Comparison of ENCODE assay signal across 8 cellular contexts in the genomic region with DNA sequence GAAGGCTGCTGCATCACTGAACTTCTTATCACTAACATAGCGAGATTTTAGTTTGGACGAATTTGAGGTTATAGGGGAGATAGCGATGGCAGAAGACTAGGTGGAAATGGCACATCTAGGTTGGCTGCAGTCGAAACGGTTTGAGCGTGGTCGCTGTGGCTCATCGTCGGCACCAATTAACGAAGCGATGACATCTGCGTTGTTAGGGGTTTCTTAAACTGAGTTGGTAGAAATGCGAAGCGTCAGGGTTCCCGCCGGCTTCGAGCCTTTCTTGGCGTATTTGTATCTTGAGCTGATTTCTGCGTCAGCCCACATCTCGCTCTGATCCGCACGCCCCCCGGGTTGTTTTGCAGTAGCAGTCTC. TPM values are rescaled to one million over a fixed set of nuclear protein-coding genes. Genes with fewer than 3 reads are reported as not detected.
DNase-seq lines count a peak whose midpoint lies in the region; ATAC-seq and TF ChIP-seq lines count a peak whose summit lies in the region.

No MANE protein-coding gene starts in this region.

- H3K9ac ChIP-seq in skeletal muscle tissue (ENCODE audit: low read depth in 1 of 3, low read length in 3 of 3) = peak overlapping the region; percentile 94 to 99 (median 97)

- DNase-seq in Peyer's patch = peak; percentile 39 to 62 (median 54)
- peak; percentile 3 for DNase-seq in activated naive CD8-positive, alpha-beta T cell treated with anti-CD3 and anti-CD28 coated beads, Interleukin-2, amount 50 U/mL, for 16 hours (ENCODE audit: low read depth, low spot score)
- peak in 26 of 51 donors; percentile 6 to 65 (median 35) for DNase-seq in hypothalamus (lab: John Stamatoyannopoulos, UW)
- DNase-seq in NAMALWA (ENCODE audit: low spot score) = no peak

- peak overlapping the region; percentile 84 for H3K4me3 ChIP-seq in ACC112 (ENCODE audit: low read depth, low read length)
- peak overlapping the region; percentile 81 to 99 (median 93) for H3K4me3 ChIP-seq in Peyer's patch
- H3K4me3 ChIP-seq in skeletal muscle tissue (ENCODE audit: low read length in 3 of 3) = peak overlapping the region; percentile 88 to 100 (median 97)

- ATAC-seq in GM18517 (IDR thresholded peaks at IDR 0.05; ENCODE audit: unreplicated experiment) (peak; percentile 25), HG03064 (IDR thresholded peaks at IDR 0.05; ENCODE audit: low read depth, unreplicated experiment) (peak; percentile 12)

- H3K4me1 ChIP-seq in ACC112 (ENCODE audit: control insufficient read depth, insufficient read depth, low read length, unreplicated experiment) (peaks cover 29% of the 10 kb centered on the region), Peyer's patch (peaks cover 0 to 36% (median 18%) of the 10 kb centered on the region in 4 donors), skeletal muscle tissue (ENCODE audit: control insufficient read depth in 3 of 3, insufficient read depth in 3 of 3, low read length in 3 of 3) (peaks cover 13 to 29% (median 25%) of the 10 kb centered on the region in 3 donors)

- peak overlapping the region; percentile 87 for H3K27ac ChIP-seq in ACC112 (ENCODE audit: low read depth, low read length)
- H3K27ac ChIP-seq in Peyer's patch = peak overlapping the region; percentile 83 to 95 (median 91)
- peak overlapping the region; percentile 91 for H3K27ac ChIP-seq in skeletal muscle tissue (ENCODE audit: low read depth, low read length)

- no peak for TF ChIP-seq CTCF in Peyer's patch (IDR thresholded peaks at IDR 0.05)

- TF ChIP-seq POLR2A in Peyer's patch (IDR thresholded peaks at IDR 0.05) = no peak

- H3K9me3 ChIP-seq in Peyer's patch (no peaks in the 10 kb centered on the region), skeletal muscle tissue (ENCODE audit: control insufficient read depth in 3 of 3, low read length in 3 of 3) (no peaks in the 10 kb centered on the region)

- peaks cover 73% of the 10 kb centered on the region for H3K79me2 ChIP-seq in ACC112 (ENCODE audit: control insufficient read depth, insufficient read depth, low read length, unreplicated experiment)

- peak overlapping the region; percentile 71 for H2AFZ ChIP-seq in ACC112 (ENCODE audit: low read length, unreplicated experiment)

- no peaks in the 10 kb centered on the region for H3K27me3 ChIP-seq in ACC112 (ENCODE audit: insufficient read depth, low read length)
- H3K27me3 ChIP-seq in Peyer's patch = no peaks in the 10 kb centered on the region
- no peaks in the 10 kb centered on the region for H3K27me3 ChIP-seq in skeletal muscle tissue (ENCODE audit: control insufficient read depth in 3 of 3, insufficient read depth in 3 of 3, low read length in 3 of 3)

- 0 out of 2 replicates have a peak, but pooled peaks cover under 1% of the 10 kb centered on the region for H3K36me3 ChIP-seq in ACC112 (ENCODE audit: insufficient read depth, low read length)
- H3K36me3 ChIP-seq in Peyer's patch = no peaks in the 10 kb centered on the region
- H3K36me3 ChIP-seq in skeletal muscle tissue (ENCODE audit: control insufficient read depth in 3 of 3, insufficient read depth in 3 of 3, low read length in 3 of 3) = no peaks in the 10 kb centered on the region

RNA-seq across cellular contexts. Expression of gene LNP1, which starts 0.3 kb away (rescaled TPM):
- 1 to 10 TPM in 3 of 4 donors, under 1 TPM in 1; 0.95 to 8.3 (median 1.1) TPM for total RNA-seq in Peyer's patch
- total RNA-seq in skeletal muscle tissue = 7.3 TPM

RNA-seq across cellular contexts. Expression of gene TOMM70, which starts 0.8 kb away (rescaled TPM):
- 10 to 100 TPM; 25.0 to 34.2 (median 32.4) TPM for total RNA-seq in Peyer's patch
- 59.0 TPM for total RNA-seq in skeletal muscle tissue
